11 cellular contexts compared by ENCODE assay signal in the genomic region with DNA sequence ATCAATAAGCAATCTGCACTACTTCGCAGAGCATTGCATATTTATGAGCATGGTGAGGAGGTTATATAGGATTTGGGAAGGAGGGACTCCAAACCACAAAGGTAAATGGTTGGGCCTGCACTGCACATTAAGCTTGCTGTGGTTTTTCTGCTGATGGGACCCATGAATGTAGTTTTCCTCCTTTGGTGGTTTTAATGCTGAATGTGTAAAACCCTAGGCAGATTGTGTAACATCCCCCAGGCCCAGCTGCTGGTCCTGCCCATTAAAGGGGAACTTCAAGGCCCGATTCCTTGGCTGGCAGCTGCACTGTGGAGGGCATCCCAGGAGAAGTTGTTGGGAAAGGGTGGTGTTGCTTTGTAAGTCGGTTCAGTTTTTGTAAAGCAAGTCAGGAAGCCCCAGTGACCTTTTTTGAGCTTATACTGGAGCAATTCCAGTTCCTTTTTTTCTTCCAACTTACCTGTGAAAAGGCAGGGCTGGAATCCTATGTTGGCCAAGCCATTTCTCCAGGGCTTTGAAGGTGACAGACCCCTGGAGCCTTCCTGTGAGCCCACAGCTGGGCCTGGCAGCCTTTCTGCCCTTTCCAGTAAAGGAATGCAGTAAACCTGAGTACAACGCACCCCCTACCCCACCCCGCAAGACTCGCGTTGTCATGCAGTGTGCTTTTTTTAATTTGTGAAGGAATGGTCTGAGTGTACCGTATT. TPM values are rescaled to one million over a fixed set of nuclear protein-coding genes. Genes with fewer than 3 reads are reported as not detected.
DNase-seq lines count a peak whose midpoint lies in the region; ATAC-seq and TF ChIP-seq lines count a peak whose summit lies in the region.
"Had no signal": no experiment of that assay in that cellular context is flagged by ENCODE, and none has a peak within 500 bp of the region (broad histone marks: within the 10 kb centered on the region; RNA-seq: fewer than 3 reads in every experiment).

No MANE protein-coding gene starts in this region.

- H3K4me3 ChIP-seq in astrocyte of the spinal cord (ENCODE audit: low read depth, low read length) = peak overlapping the region; percentile 86
- H3K4me3 ChIP-seq in smooth muscle cell = peak overlapping the region; percentile 56

- H3K36me3 Mint-ChIP-seq in HFFc6 (ENCODE audit: low read depth) = peaks cover 51% of the 10 kb centered on the region
- no peaks in the 10 kb centered on the region for H3K36me3 Mint-ChIP-seq in effector memory CD8-positive, alpha-beta T cell (ENCODE audit: insufficient read depth)
- H3K36me3 Mint-ChIP-seq: activated naive CD8-positive, alpha-beta T cell treated with anti-CD3 and anti-CD28 coated beads, Interleukin-2, amount 10 ng/mL, durations not matched to agents 7 days and 5 days had no signal

- peak; percentile 50 for DNase-seq in HFFc6
- peak; percentile 83 for DNase-seq in astrocyte of the spinal cord (ENCODE audit: low read depth, low spot score)
- DNase-seq in iris pigment epithelial cell (ENCODE audit: low read depth) = peak; percentile 83
- DNase-seq in smooth muscle cell (lab: John Stamatoyannopoulos, UW; ENCODE audit: unreplicated experiment) = no peak
- DNase-seq in effector memory CD8-positive, alpha-beta T cell = no peak
- DNase-seq: activated naive CD8-positive, alpha-beta T cell treated with anti-CD3 and anti-CD28 coated beads, Interleukin-2, amount 10 ng/mL, durations not matched to agents 7 days and 5 days; stimulated activated naive CD8-positive, alpha-beta T cell treated with anti-CD3 and anti-CD28 coated beads, Interleukin-15, Interleukin-2, amounts not matched to agents 100 U/mL and 50 U/mL, for 24 hours had no signal

- peaks cover 51% of the 10 kb centered on the region for H3F3A ChIP-seq in smooth muscle cell (ENCODE audit: low read depth)

- H3K9ac ChIP-seq in smooth muscle cell (ENCODE audit: low read depth) = peak overlapping the region; percentile 87

- peaks cover 27% of the 10 kb centered on the region for H3K4me1 ChIP-seq in smooth muscle cell (ENCODE audit: low read depth)

- peaks cover 2% of the 10 kb centered on the region for H3K27me3 Mint-ChIP-seq in HFFc6 (ENCODE audit: insufficient read depth)
- H3K27me3 Mint-ChIP-seq in effector memory CD8-positive, alpha-beta T cell = peaks cover 27 to 28% of the 10 kb centered on the region in 2 donors

- no peaks in the 10 kb centered on the region for H3K36me3 ChIP-seq in smooth muscle cell (ENCODE audit: low read depth)

- H3K9me3 Mint-ChIP-seq in HFFc6 = no peaks in the 10 kb centered on the region
- H3K9me3 Mint-ChIP-seq in effector memory CD8-positive, alpha-beta T cell = no peaks in the 10 kb centered on the region
- H3K9me3 Mint-ChIP-seq: activated naive CD8-positive, alpha-beta T cell treated with anti-CD3 and anti-CD28 coated beads, Interleukin-2, amount 10 ng/mL, durations not matched to agents 7 days and 5 days had no signal

- no peak overlapping the region for H2AFZ ChIP-seq in smooth muscle cell (ENCODE audit: low read depth)

- H3K27ac Mint-ChIP-seq in HFFc6 = peak overlapping the region; percentile 88
- H3K27ac Mint-ChIP-seq in effector memory CD8-positive, alpha-beta T cell = no peak overlapping the region
- H3K27ac Mint-ChIP-seq: activated naive CD8-positive, alpha-beta T cell treated with anti-CD3 and anti-CD28 coated beads, Interleukin-2, amount 10 ng/mL, durations not matched to agents 7 days and 5 days had no signal

- ATAC-seq in HG02884 (IDR thresholded peaks at IDR 0.05; ENCODE audit: unreplicated experiment) = no peak
- ATAC-seq in GM21360 (IDR thresholded peaks at IDR 0.05; ENCODE audit: unreplicated experiment) = no peak
- ATAC-seq in HG02678 (IDR thresholded peaks at IDR 0.05; ENCODE audit: unreplicated experiment) = no peak
- no peak for ATAC-seq in effector memory CD8-positive, alpha-beta T cell (replicated peaks)
- ATAC-seq: HCT116; stimulated activated naive CD8-positive, alpha-beta T cell treated with anti-CD3 and anti-CD28 coated beads, Interleukin-15, Interleukin-2, amounts not matched to agents 100 U/mL and 50 U/mL, for 24 hours had no signal

- peaks cover 30% of the 10 kb centered on the region for H3K79me2 ChIP-seq in smooth muscle cell (ENCODE audit: low read depth)

- TF ChIP-seq CTCF in HFFc6 (IDR thresholded peaks at IDR 0.05) (no peak), astrocyte of the spinal cord (IDR thresholded peaks at IDR 0.05; ENCODE audit: low read depth, low read length) (no peak), smooth muscle cell (IDR thresholded peaks at IDR 0.05; ENCODE audit: borderline replicate concordance, insufficient read depth, poor library complexity, severe bottlenecking) (no peak)

- H3K27me3 ChIP-seq in smooth muscle cell (ENCODE audit: low read depth) = no peaks in the 10 kb centered on the region

- H3K9me3 ChIP-seq in smooth muscle cell (replicated peaks; ENCODE audit: low read depth) = no peaks in the 10 kb centered on the region

- 7% methylated on average over 8 of the region's 8 CpGs for WGBS in smooth muscle cell (ENCODE audit: low lambda C conversion rate)

- peak overlapping the region; percentile 89 for H3K4me2 ChIP-seq in smooth muscle cell

- in situ Hi-C loops in astrocyte of the spinal cord (cut with HindIII; ENCODE audit: low sequenced_read_pairs) = no loop called here

- H3K4me1 Mint-ChIP-seq in HFFc6 (ENCODE audit: low read depth) = peaks cover 44% of the 10 kb centered on the region
- peaks cover 0 to 9% of the 10 kb centered on the region in 2 donors for H3K4me1 Mint-ChIP-seq in effector memory CD8-positive, alpha-beta T cell (ENCODE audit: low read depth in 2 of 2)

- H3K4me3 Mint-ChIP-seq in HFFc6 = peak overlapping the region; percentile 90
- no peak overlapping the region for H3K4me3 Mint-ChIP-seq in effector memory CD8-positive, alpha-beta T cell
- H3K4me3 Mint-ChIP-seq: activated naive CD8-positive, alpha-beta T cell treated with anti-CD3 and anti-CD28 coated beads, Interleukin-2, amount 10 ng/mL, durations not matched to agents 7 days and 5 days had no signal

- H3K27ac ChIP-seq in smooth muscle cell (ENCODE audit: low read depth) = peak overlapping the region; percentile 97

- H4K20me1 ChIP-seq in smooth muscle cell (ENCODE audit: low read depth) = peaks cover 8% of the 10 kb centered on the region

RNA-seq across cellular contexts. Expression of a gene that starts 43.1 kb away (rescaled TPM):
- total RNA-seq in HFFc6 (2021; fragmentation: NEBNext Ultra II Directional; extraction: Animal tissue kit (Norgen Biotek cat#: 25700)) = 100 to 1,000 TPM in 1 of 6 experiments, 10 to 100 TPM in 5; 87.3 to 108 (median 93.2) TPM
- 35.4 and 49.4 TPM in 2 replicates for total RNA-seq in smooth muscle cell
- 96.9 and 101 TPM in 2 replicates for polyA plus RNA-seq in smooth muscle cell

Comparison
In these comparisons a context has a peak if more than half of its experiments do, and no peak if none do; other contexts are left out.
1. DNase-seq: peak in HFFc6 (single experiment), astrocyte of the spinal cord (single experiment) and iris pigment epithelial cell (single experiment); none in smooth muscle cell (single experiment) and effector memory CD8-positive, alpha-beta T cell (0 of 3).